In genomic region chr2:64586054-64586453, GRCh38 we compare ENCODE assay signal across 15 cellular contexts.
DNase-seq lines count a peak whose midpoint lies in the region; ATAC-seq, FAIRE-seq and TF ChIP-seq lines count a peak whose summit lies in the region.
"Had no signal": no experiment of that assay in that cellular context is flagged by ENCODE, and none has a peak within 500 bp of the region (broad histone marks: within the 10 kb centered on the region; RNA-seq: fewer than 3 reads in every experiment).

No MANE protein-coding gene starts in this region.

- H3K9me3 ChIP-seq in body of pancreas (no peaks in the 10 kb centered on the region), MG63 (no peaks in the 10 kb centered on the region)

- TF ChIP-seq CTCF in type B pancreatic cell (conservative IDR thresholded peaks at IDR 0.05) = no peak
- no peak for TF ChIP-seq CTCF in body of pancreas (IDR thresholded peaks at IDR 0.05)

- H3K4me1 Mint-ChIP-seq in activated naive CD4-positive, alpha-beta T cell treated with anti-CD3 and anti-CD28 coated beads, Interleukin-2, amount 50 U/mL, for 24 hours = peaks cover 9% of the 10 kb centered on the region
- peaks cover 12% of the 10 kb centered on the region for H3K4me1 Mint-ChIP-seq in activated T-helper 1 cell treated with anti-CD3 and anti-CD28 coated beads, Interleukin-12 subunit alpha, Interleukin-12 subunit beta, Interleukin-2, Interleukin-4 antibody, amounts not matched to agents 30 ng/mL and 10 ng/mL and 1 ng/mL, durations not matched to agents 14 hours and 24 hours and 36 hours (ENCODE audit: low read depth)
- H3K4me1 Mint-ChIP-seq in type B pancreatic cell (ENCODE audit: unreplicated experiment) = no peaks in the 10 kb centered on the region

- TF ChIP-seq POLR2A in body of pancreas (IDR thresholded peaks at IDR 0.05) = no peak

- H3K27me3 Mint-ChIP-seq in activated naive CD4-positive, alpha-beta T cell treated with anti-CD3 and anti-CD28 coated beads, Interleukin-2, amount 50 U/mL, for 24 hours = no peaks in the 10 kb centered on the region
- H3K27me3 Mint-ChIP-seq in activated T-helper 1 cell treated with anti-CD3 and anti-CD28 coated beads, Interleukin-12 subunit alpha, Interleukin-12 subunit beta, Interleukin-2, Interleukin-4 antibody, amounts not matched to agents 30 ng/mL and 10 ng/mL and 1 ng/mL, durations not matched to agents 14 hours and 24 hours and 36 hours (ENCODE audit: insufficient read depth) = no peaks in the 10 kb centered on the region
- H3K27me3 Mint-ChIP-seq in type B pancreatic cell = no peaks in the 10 kb centered on the region

- intact Hi-C loops in activated T-helper 1 cell treated with anti-CD3 and anti-CD28 coated beads, Interleukin-12 subunit alpha, Interleukin-12 subunit beta, Interleukin-2, Interleukin-4 antibody, amounts not matched to agents 30 ng/mL and 10 ng/mL and 1 ng/mL, durations not matched to agents 14 hours and 24 hours and 36 hours (cut with micrococcal nuclease) = loop anchor here (2.0 kb wide), 1 partner anchor 21 kb away; no protein-coding TSS in a partner anchor
- intact Hi-C loops in body of pancreas (cut with DNase I) = no loop called here

- H3K36me3 ChIP-seq in body of pancreas (replicated peaks in 1 of 2; ENCODE audit: insufficient read depth in 1 of 2, low read depth in 2 of 2) = no peaks in the 10 kb centered on the region
- H3K36me3 ChIP-seq in MG63 = peaks cover 11% of the 10 kb centered on the region

- no peak for DNase-seq in activated naive CD4-positive, alpha-beta T cell treated with anti-CD3 and anti-CD28 coated beads, Interleukin-2, amount 50 U/mL, for 16 hours
- no peak for DNase-seq in HTR-8/SVneo (ENCODE audit: insufficient read length, low spot score)
- DNase-seq in activated T-helper 1 cell treated with anti-CD3 and anti-CD28 coated beads, Interleukin-12 subunit alpha, Interleukin-12 subunit beta, Interleukin-2, Interleukin-4 antibody, amounts not matched to agents 30 ng/mL and 10 ng/mL and 1 ng/mL, durations not matched to agents 14 hours and 24 hours and 36 hours (ENCODE audit: low spot score) = no peak
- DNase-seq in type B pancreatic cell (ENCODE audit: extremely low spot score, unreplicated experiment) = no peak
- DNase-seq in body of pancreas = no peak
- no peak for DNase-seq in MV-4-11 (lab: John Stamatoyannopoulos, UW)
- DNase-seq in MG63 = no peak
- DNase-seq: 8988T, Caco-2, DND-41, HFFc6, NCI-H1436 treated with DMSO at 0.1 percent for 48 hours, NCI-H2081 had no signal

- peaks cover 5% of the 10 kb centered on the region for H3K4me1 ChIP-seq in body of pancreas
- H3K4me1 ChIP-seq: Caco-2 had no signal

- H3K36me3 Mint-ChIP-seq in activated naive CD4-positive, alpha-beta T cell treated with anti-CD3 and anti-CD28 coated beads, Interleukin-2, amount 50 U/mL, for 24 hours = peaks cover 6% of the 10 kb centered on the region
- peaks cover 31% of the 10 kb centered on the region for H3K36me3 Mint-ChIP-seq in activated T-helper 1 cell treated with anti-CD3 and anti-CD28 coated beads, Interleukin-12 subunit alpha, Interleukin-12 subunit beta, Interleukin-2, Interleukin-4 antibody, amounts not matched to agents 30 ng/mL and 10 ng/mL and 1 ng/mL, durations not matched to agents 14 hours and 24 hours and 36 hours (ENCODE audit: low read depth)
- H3K36me3 Mint-ChIP-seq in type B pancreatic cell = peaks cover 9% of the 10 kb centered on the region

- H3K27me3 ChIP-seq in body of pancreas = no peaks in the 10 kb centered on the region
- no peaks in the 10 kb centered on the region for H3K27me3 ChIP-seq in MG63

- ATAC-seq in body of pancreas = no peak

- no peak overlapping the region for H3K4me3 Mint-ChIP-seq in activated naive CD4-positive, alpha-beta T cell treated with anti-CD3 and anti-CD28 coated beads, Interleukin-2, amount 50 U/mL, for 24 hours
- no peak overlapping the region for H3K4me3 Mint-ChIP-seq in activated T-helper 1 cell treated with anti-CD3 and anti-CD28 coated beads, Interleukin-12 subunit alpha, Interleukin-12 subunit beta, Interleukin-2, Interleukin-4 antibody, amounts not matched to agents 30 ng/mL and 10 ng/mL and 1 ng/mL, durations not matched to agents 14 hours and 24 hours and 36 hours
- H3K4me3 Mint-ChIP-seq in type B pancreatic cell = no peak overlapping the region
- H3K4me3 Mint-ChIP-seq: HFFc6 had no signal

- peak; percentile 46 for FAIRE-seq in HTR-8/SVneo (lab: Jason Lieb, UNC)

- H3K9me3 Mint-ChIP-seq in activated naive CD4-positive, alpha-beta T cell treated with anti-CD3 and anti-CD28 coated beads, Interleukin-2, amount 50 U/mL, for 24 hours = no peaks in the 10 kb centered on the region
- no peaks in the 10 kb centered on the region for H3K9me3 Mint-ChIP-seq in activated T-helper 1 cell treated with anti-CD3 and anti-CD28 coated beads, Interleukin-12 subunit alpha, Interleukin-12 subunit beta, Interleukin-2, Interleukin-4 antibody, amounts not matched to agents 30 ng/mL and 10 ng/mL and 1 ng/mL, durations not matched to agents 14 hours and 24 hours and 36 hours
- H3K9me3 Mint-ChIP-seq in type B pancreatic cell = no peaks in the 10 kb centered on the region
- H3K9me3 Mint-ChIP-seq: HFFc6 had no signal

- no peak overlapping the region for H3K27ac ChIP-seq in body of pancreas
- H3K27ac ChIP-seq: C4-2B had no signal

- H3K4me3 ChIP-seq in body of pancreas (no peak overlapping the region), MG63 (no peak overlapping the region)

- 86 to 89% methylated on average over 4 of the region's 4 CpGs for WGBS in body of pancreas, 2 donors

- peak overlapping the region; percentile 41 for H3K27ac Mint-ChIP-seq in activated naive CD4-positive, alpha-beta T cell treated with anti-CD3 and anti-CD28 coated beads, Interleukin-2, amount 50 U/mL, for 24 hours
- peak overlapping the region; percentile 33 for H3K27ac Mint-ChIP-seq in activated T-helper 1 cell treated with anti-CD3 and anti-CD28 coated beads, Interleukin-12 subunit alpha, Interleukin-12 subunit beta, Interleukin-2, Interleukin-4 antibody, amounts not matched to agents 30 ng/mL and 10 ng/mL and 1 ng/mL, durations not matched to agents 14 hours and 24 hours and 36 hours
- peak overlapping the region; percentile 61 for H3K27ac Mint-ChIP-seq in type B pancreatic cell
- H3K27ac Mint-ChIP-seq: HFFc6 had no signal
